In genomic region chrX:73022093-73022445, GRCh38 we compare ENCODE assay signal across 4 cellular contexts. TPM values are rescaled to one million over a fixed set of nuclear protein-coding genes. Genes with fewer than 3 reads are reported as not detected.
"Had no signal": no experiment of that assay in that cellular context is flagged by ENCODE, and none has a peak within 500 bp of the region (broad histone marks: within the 10 kb centered on the region; RNA-seq: fewer than 3 reads in every experiment).

No MANE protein-coding gene starts in this region.

RNA-seq across cellular contexts. Expression of gene PABPC1L2B, which starts 19.3 kb away (rescaled TPM):
- total RNA-seq: GM23248, GM23338, H4, HFFc6 had no signal

RNA-seq across cellular contexts. Expression of gene PABPC1L2A, which starts 57.2 kb away (rescaled TPM):
- total RNA-seq: GM23248, H4, HFFc6 had no signal
